1 cellular context compared by ENCODE assay signal in the genomic region with DNA sequence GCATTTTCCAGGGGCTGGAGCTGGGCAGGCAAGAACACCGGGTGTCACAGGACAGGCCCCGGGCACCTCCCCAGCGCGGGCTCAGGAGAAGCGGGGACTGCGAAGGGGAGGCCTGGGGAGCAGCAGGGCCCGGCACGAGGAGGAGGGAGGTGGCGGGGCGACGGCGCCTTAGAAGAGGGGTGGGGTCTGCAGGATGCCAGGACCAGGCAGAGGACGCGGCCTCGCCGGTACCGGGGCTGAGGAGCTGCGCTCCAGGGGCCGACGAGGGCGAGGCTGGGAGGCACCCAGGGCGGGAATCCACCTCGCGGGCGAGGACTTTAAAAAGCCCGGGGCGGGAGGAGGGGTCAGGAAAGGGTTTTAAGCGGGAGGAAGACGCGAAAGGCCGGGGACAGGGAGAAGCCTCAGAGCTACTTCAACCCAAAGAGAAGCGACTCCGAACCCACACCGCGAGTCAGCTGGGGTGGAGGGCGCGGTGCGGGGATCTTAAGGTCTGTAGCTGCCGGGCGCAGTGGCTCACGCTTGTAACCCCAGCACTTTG.
TF ChIP-seq lines count a peak whose summit lies in the region.

No MANE protein-coding gene starts in this region.

TF ChIP-seq in WTC11, 78 proteins besides CTCF, POLR2A, EP300 and RAD21 (continued from another document):
- TF ChIP-seq, protein P1, sequence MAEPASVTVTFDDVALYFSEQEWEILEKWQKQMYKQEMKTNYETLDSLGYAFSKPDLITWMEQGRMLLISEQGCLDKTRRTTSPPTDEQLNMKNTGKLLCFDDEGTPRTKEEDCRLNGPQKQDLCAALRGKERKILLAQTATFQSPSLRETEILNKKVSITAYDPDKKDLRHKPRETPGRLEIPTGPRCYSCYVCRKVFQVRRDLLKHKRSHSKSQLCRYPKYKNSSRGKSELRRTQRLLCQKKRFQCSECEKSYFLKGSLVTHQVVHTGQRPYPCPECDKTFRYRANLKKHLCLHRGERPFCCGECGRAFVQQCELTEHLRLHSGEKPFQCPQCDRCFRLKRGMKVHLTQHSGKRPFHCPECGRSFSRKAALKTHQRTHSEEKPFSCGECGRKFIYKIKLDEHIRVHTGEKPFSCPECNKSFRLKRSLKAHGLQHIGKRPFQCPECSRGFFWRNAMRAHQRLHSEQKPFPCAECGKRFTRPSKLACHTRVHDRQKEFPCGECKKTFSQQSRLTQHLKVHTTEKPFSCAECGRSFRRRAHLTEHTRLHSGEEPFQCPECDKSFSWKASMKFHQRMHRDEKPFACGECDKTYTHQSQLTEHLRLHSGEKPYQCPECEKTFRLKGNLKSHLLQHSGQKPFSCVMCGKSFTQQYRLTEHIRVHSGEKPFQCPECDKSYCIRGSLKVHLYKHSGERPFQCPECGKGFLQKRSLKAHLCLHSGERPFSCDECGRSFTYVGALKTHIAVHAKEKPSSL (CRISPR knock-in tag; conservative IDR thresholded peaks at IDR 0.05): no peak
- TF ChIP-seq KAT7 (CRISPR knock-in tag; IDR thresholded peaks at IDR 0.05; ENCODE audit: borderline replicate concordance) (no peak), ZNF423 (CRISPR knock-in tag; IDR thresholded peaks at IDR 0.05) (no peak), MYBL2 (CRISPR knock-in tag; IDR thresholded peaks at IDR 0.05) (0 out of 2 replicates have a peak, but pooled peaks have one; percentile 27), FOXP1 (CRISPR knock-in tag; IDR thresholded peaks at IDR 0.05; ENCODE audit: borderline replicate concordance) (no peak; the same call in 1 of the 2 replicates), EMX1 (CRISPR knock-in tag; IDR thresholded peaks at IDR 0.05) (no peak), CDX4 (CRISPR knock-in tag; IDR thresholded peaks at IDR 0.05; ENCODE audit: borderline replicate concordance) (no peak), NFATC4 (CRISPR knock-in tag; IDR thresholded peaks at IDR 0.05) (no peak)
- TF ChIP-seq, protein P2, sequence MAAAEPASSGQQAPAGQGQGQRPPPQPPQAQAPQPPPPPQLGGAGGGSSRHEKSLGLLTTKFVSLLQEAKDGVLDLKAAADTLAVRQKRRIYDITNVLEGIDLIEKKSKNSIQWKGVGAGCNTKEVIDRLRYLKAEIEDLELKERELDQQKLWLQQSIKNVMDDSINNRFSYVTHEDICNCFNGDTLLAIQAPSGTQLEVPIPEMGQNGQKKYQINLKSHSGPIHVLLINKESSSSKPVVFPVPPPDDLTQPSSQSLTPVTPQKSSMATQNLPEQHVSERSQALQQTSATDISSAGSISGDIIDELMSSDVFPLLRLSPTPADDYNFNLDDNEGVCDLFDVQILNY (CRISPR knock-in tag; IDR thresholded peaks at IDR 0.05): no peak
- TF ChIP-seq, protein P3, sequence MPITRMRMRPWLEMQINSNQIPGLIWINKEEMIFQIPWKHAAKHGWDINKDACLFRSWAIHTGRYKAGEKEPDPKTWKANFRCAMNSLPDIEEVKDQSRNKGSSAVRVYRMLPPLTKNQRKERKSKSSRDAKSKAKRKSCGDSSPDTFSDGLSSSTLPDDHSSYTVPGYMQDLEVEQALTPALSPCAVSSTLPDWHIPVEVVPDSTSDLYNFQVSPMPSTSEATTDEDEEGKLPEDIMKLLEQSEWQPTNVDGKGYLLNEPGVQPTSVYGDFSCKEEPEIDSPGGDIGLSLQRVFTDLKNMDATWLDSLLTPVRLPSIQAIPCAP (CRISPR knock-in tag; IDR thresholded peaks at IDR 0.05): no peak
- TF ChIP-seq, protein P4, sequence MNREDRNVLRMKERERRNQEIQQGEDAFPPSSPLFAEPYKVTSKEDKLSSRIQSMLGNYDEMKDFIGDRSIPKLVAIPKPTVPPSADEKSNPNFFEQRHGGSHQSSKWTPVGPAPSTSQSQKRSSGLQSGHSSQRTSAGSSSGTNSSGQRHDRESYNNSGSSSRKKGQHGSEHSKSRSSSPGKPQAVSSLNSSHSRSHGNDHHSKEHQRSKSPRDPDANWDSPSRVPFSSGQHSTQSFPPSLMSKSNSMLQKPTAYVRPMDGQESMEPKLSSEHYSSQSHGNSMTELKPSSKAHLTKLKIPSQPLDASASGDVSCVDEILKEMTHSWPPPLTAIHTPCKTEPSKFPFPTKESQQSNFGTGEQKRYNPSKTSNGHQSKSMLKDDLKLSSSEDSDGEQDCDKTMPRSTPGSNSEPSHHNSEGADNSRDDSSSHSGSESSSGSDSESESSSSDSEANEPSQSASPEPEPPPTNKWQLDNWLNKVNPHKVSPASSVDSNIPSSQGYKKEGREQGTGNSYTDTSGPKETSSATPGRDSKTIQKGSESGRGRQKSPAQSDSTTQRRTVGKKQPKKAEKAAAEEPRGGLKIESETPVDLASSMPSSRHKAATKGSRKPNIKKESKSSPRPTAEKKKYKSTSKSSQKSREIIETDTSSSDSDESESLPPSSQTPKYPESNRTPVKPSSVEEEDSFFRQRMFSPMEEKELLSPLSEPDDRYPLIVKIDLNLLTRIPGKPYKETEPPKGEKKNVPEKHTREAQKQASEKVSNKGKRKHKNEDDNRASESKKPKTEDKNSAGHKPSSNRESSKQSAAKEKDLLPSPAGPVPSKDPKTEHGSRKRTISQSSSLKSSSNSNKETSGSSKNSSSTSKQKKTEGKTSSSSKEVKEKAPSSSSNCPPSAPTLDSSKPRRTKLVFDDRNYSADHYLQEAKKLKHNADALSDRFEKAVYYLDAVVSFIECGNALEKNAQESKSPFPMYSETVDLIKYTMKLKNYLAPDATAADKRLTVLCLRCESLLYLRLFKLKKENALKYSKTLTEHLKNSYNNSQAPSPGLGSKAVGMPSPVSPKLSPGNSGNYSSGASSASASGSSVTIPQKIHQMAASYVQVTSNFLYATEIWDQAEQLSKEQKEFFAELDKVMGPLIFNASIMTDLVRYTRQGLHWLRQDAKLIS (CRISPR knock-in tag; IDR thresholded peaks at IDR 0.05; ENCODE audit: borderline replicate concordance): no peak
